1 cellular context compared by ENCODE assay signal in genomic region chr4:128287871-128288688, GRCh38.
TF ChIP-seq lines count a peak whose summit lies in the region.

No MANE protein-coding gene starts in this region.

TF ChIP-seq in K562, 482 proteins besides CTCF, POLR2A, EP300 and RAD21 (continued from another document):
- TF ChIP-seq ZHX1 (conservative IDR thresholded peaks at IDR 0.05; ENCODE audit: low read length) (no peak; the same call in 1 of the 2 replicates), POLR2AphosphoS2 (IDR thresholded peaks at IDR 0.05; ENCODE audit: low read length) (no peak), PCBP2 (IDR thresholded peaks at IDR 0.05; ENCODE audit: low read depth, low read length, poor library complexity, severe bottlenecking) (no peak), RAD51 (IDR thresholded peaks at IDR 0.05; ENCODE audit: borderline replicate concordance, low read depth) (peak; percentile 58; the same call in 1 of the 2 replicates), PREB (CRISPR knock-in tag; IDR thresholded peaks at IDR 0.05) (peak; percentile 93; the same call in 1 of the 2 replicates), RFX1 (IDR thresholded peaks at IDR 0.05) (peak; percentile 40; the same call in 1 of the 2 replicates), ZNF444 (CRISPR knock-in tag; IDR thresholded peaks at IDR 0.05) (no peak), TFE3 (CRISPR knock-in tag; IDR thresholded peaks at IDR 0.05) (no peak), NFIC (IDR thresholded peaks at IDR 0.05) (peak; percentile 65), MCM2 (IDR thresholded peaks at IDR 0.05; ENCODE audit: low read depth) (no peak), HDAC3 (IDR thresholded peaks at IDR 0.05; ENCODE audit: borderline replicate concordance, partially characterized antibody) (no peak), L3MBTL2 (IDR thresholded peaks at IDR 0.05) (peak; percentile 98), FUS (optimal IDR thresholded peaks at IDR 0.05; ENCODE audit: low read depth, low read length) (no peak), ZBED1 (IDR thresholded peaks at IDR 0.05) (peak; percentile 59; the same call in 1 of the 2 replicates), DDX20 (tag; IDR thresholded peaks at IDR 0.05; ENCODE audit: low read depth) (no peak), ZNF217 (CRISPR knock-in tag; IDR thresholded peaks at IDR 0.05) (no peak), NR4A1 (CRISPR knock-in tag; IDR thresholded peaks at IDR 0.05) (0 out of 2 replicates have a peak, but pooled peaks have one; percentile 54), NR4A1 (tag; IDR thresholded peaks at IDR 0.05) (0 out of 2 replicates have a peak, but pooled peaks have one; percentile 63), CREBBP (IDR thresholded peaks at IDR 0.05; ENCODE audit: low read depth, low read length) (no peak), HOXB6 (CRISPR knock-in tag; IDR thresholded peaks at IDR 0.05; ENCODE audit: borderline replicate concordance) (no peak), ZEB2 (IDR thresholded peaks at IDR 0.05) (peak; percentile 67; the same call in 1 of the 2 replicates), POLR2B (IDR thresholded peaks at IDR 0.05; ENCODE audit: low read depth, partially characterized antibody) (peak; percentile 66), PHF21A (IDR thresholded peaks at IDR 0.05; ENCODE audit: borderline replicate concordance, low read depth) (no peak), ZNF740 (CRISPR knock-in tag; IDR thresholded peaks at IDR 0.05) (peak; percentile 87), ZNF740 (tag; IDR thresholded peaks at IDR 0.05) (no peak), ERF (CRISPR knock-in tag; IDR thresholded peaks at IDR 0.05) (no peak), NEUROD1 (IDR thresholded peaks at IDR 0.05; ENCODE audit: borderline replicate concordance, low read depth, low read length, partially characterized antibody) (peak; percentile 63), STAT5A (IDR thresholded peaks at IDR 0.05; ENCODE audit: borderline replicate concordance, low read length) (no peak), CHD1 (IDR thresholded peaks at IDR 0.05; ENCODE audit: low read length) (no peak), CTCFL (IDR thresholded peaks at IDR 0.05; ENCODE audit: borderline replicate concordance, insufficient read depth, low read depth, low read length, poor library complexity, severe bottlenecking) (peak; percentile 76), ZC3H8 (IDR thresholded peaks at IDR 0.05) (no peak), ZNF398 (CRISPR knock-in tag; IDR thresholded peaks at IDR 0.05) (no peak), TEAD1 (CRISPR knock-in tag; IDR thresholded peaks at IDR 0.05) (peak in 1 of 2 experiments; percentile 70; a peak in 1 of 4 replicates), BRD4 (IDR thresholded peaks at IDR 0.05) (no peak), RBM25 (IDR thresholded peaks at IDR 0.05; ENCODE audit: low read depth, low read length, severe bottlenecking) (no peak)
